24 cellular contexts compared by ENCODE assay signal in genomic region chr1:89652373-89652772, GRCh38. TPM values are rescaled to one million over a fixed set of nuclear protein-coding genes. Genes with fewer than 3 reads are reported as not detected.
DNase-seq lines count a peak whose midpoint lies in the region; ATAC-seq and TF ChIP-seq lines count a peak whose summit lies in the region.
"Had no signal": no experiment of that assay in that cellular context is flagged by ENCODE, and none has a peak within 500 bp of the region (broad histone marks: within the 10 kb centered on the region; RNA-seq: fewer than 3 reads in every experiment).

No MANE protein-coding gene starts in this region.

- peaks cover 42% of the 10 kb centered on the region for H3K36me3 Mint-ChIP-seq in activated naive CD4-positive, alpha-beta T cell treated with anti-CD3 and anti-CD28 coated beads, Interleukin-2, amount 50 U/mL, for 24 hours
- peaks cover 30% of the 10 kb centered on the region for H3K36me3 Mint-ChIP-seq in activated CD4-positive, alpha-beta memory T cell treated with anti-CD3 and anti-CD28 coated beads for 36 hours
- H3K36me3 Mint-ChIP-seq in dendritic cell treated with granulocyte-macrophage colony-stimulating factor and Interleukin-4, amounts not matched to agents 40 ng/mL and 50 ng/mL, for 4 days (ENCODE audit: low read depth), result peaks cover 29% of the 10 kb centered on the region

- peak; percentile 68 for ATAC-seq in stimulated activated naive CD8-positive, alpha-beta T cell treated with anti-CD3 and anti-CD28 coated beads, Interleukin-15, Interleukin-2, amounts not matched to agents 100 U/mL and 50 U/mL, for 24 hours
- no peak for ATAC-seq in HG02759 (IDR thresholded peaks at IDR 0.05; ENCODE audit: unreplicated experiment)
- ATAC-seq: gastroesophageal sphincter, lower lobe of right lung, psoas muscle had no signal

- H3K27ac Mint-ChIP-seq in activated naive CD4-positive, alpha-beta T cell treated with anti-CD3 and anti-CD28 coated beads, Interleukin-2, amount 50 U/mL, for 24 hours, result peak overlapping the region; percentile 90
- H3K27ac Mint-ChIP-seq in activated CD4-positive, alpha-beta memory T cell treated with anti-CD3 and anti-CD28 coated beads for 36 hours, result peak overlapping the region; percentile 77
- H3K27ac Mint-ChIP-seq in dendritic cell treated with granulocyte-macrophage colony-stimulating factor and Interleukin-4, amounts not matched to agents 40 ng/mL and 50 ng/mL, for 4 days, result peak overlapping the region; percentile 30
- H3K27ac Mint-ChIP-seq: endodermal cell had no signal

- intact Hi-C loops in activated CD4-positive, alpha-beta memory T cell treated with anti-CD3 and anti-CD28 coated beads for 36 hours (cut with micrococcal nuclease), result loop anchor here (5.0 kb wide), 1 partner anchor 35 kb away; no protein-coding TSS in a partner anchor
- intact Hi-C loops in dendritic cell treated with granulocyte-macrophage colony-stimulating factor and Interleukin-4, amounts not matched to agents 40 ng/mL and 50 ng/mL, for 4 days (cut with micrococcal nuclease), result no loop called here
- intact Hi-C loops in spleen (cut with DNase I; ENCODE audit: low total_unique reads), result no loop called here

- POLR2A ChIA-PET in activated CD4-positive, alpha-beta memory T cell treated with anti-CD3 and anti-CD28 coated beads for 36 hours (lab: Charles Lee), result interaction anchor here (0.7 to 1.4 kb wide), 3 partner anchors 9 to 25 kb away, joined by 3 read pairs; no protein-coding TSS in a partner anchor

- no peaks in the 10 kb centered on the region for H3K27me3 ChIP-seq in spleen (replicated peaks in 1 of 7)
- H3K27me3 ChIP-seq: gastroesophageal sphincter, MG63, transverse colon had no signal

- H3K9me3 Mint-ChIP-seq in activated naive CD4-positive, alpha-beta T cell treated with anti-CD3 and anti-CD28 coated beads, Interleukin-2, amount 50 U/mL, for 24 hours, result peaks cover 7% of the 10 kb centered on the region
- no peaks in the 10 kb centered on the region for H3K9me3 Mint-ChIP-seq in activated CD4-positive, alpha-beta memory T cell treated with anti-CD3 and anti-CD28 coated beads for 36 hours
- H3K9me3 Mint-ChIP-seq in dendritic cell treated with granulocyte-macrophage colony-stimulating factor and Interleukin-4, amounts not matched to agents 40 ng/mL and 50 ng/mL, for 4 days, result no peaks in the 10 kb centered on the region
- H3K9me3 Mint-ChIP-seq: endodermal cell had no signal

- no peak for DNase-seq in activated naive CD4-positive, alpha-beta T cell treated with anti-CD3 and anti-CD28 coated beads, Interleukin-2, amount 50 U/mL, for 16 hours
- no peak for DNase-seq in activated CD4-positive, alpha-beta memory T cell treated with anti-CD3 and anti-CD28 coated beads for 36 hours
- no peak for DNase-seq in stimulated activated naive CD8-positive, alpha-beta T cell treated with anti-CD3 and anti-CD28 coated beads, Interleukin-15, Interleukin-2, amounts not matched to agents 100 U/mL and 50 U/mL, for 24 hours
- DNase-seq in inferior parietal cortex (ENCODE audit: extremely low spot score) (no peak), spleen (no peak)
- DNase-seq: activated CD4-positive, CD25-positive, alpha-beta regulatory T cell; activated CD8-positive, alpha-beta memory T cell treated with anti-CD3 and anti-CD28 coated beads, Interleukin-2, amount 50 U/mL, for 4 hours; DMS79 treated with DMSO at 0.1 percent for 48 hours; endodermal cell; lower lobe of right lung; MG63; NCI-H1417 treated with DMSO at 0.1 percent for 48 hours; NCI-H524; psoas muscle; stimulated activated CD4-positive, alpha-beta T cell treated with anti-CD3 and anti-CD28 coated beads, Interleukin-2, amount 100 ng/mL, for 48 hours; transverse colon had no signal

- no peak overlapping the region for H3K4me3 ChIP-seq in spleen
- H3K4me3 ChIP-seq: gastroesophageal sphincter, GM12878, HAP-1, lower lobe of right lung, MG63, psoas muscle, SK-N-MC, skin epidermis, transverse colon had no signal

- TF ChIP-seq CTCF in spleen (IDR thresholded peaks at IDR 0.05 in 8 of 11, conservative IDR thresholded peaks at IDR 0.05 in 3 of 11), result no peak

- H3K36me3 ChIP-seq in spleen, result no peaks in the 10 kb centered on the region
- H3K36me3 ChIP-seq: gastroesophageal sphincter, HAP-1, lower lobe of right lung, MG63, transverse colon had no signal

- H3K4me3 Mint-ChIP-seq in activated naive CD4-positive, alpha-beta T cell treated with anti-CD3 and anti-CD28 coated beads, Interleukin-2, amount 50 U/mL, for 24 hours, result peak overlapping the region; percentile 40
- H3K4me3 Mint-ChIP-seq in activated CD4-positive, alpha-beta memory T cell treated with anti-CD3 and anti-CD28 coated beads for 36 hours, result no peak overlapping the region
- H3K4me3 Mint-ChIP-seq in dendritic cell treated with granulocyte-macrophage colony-stimulating factor and Interleukin-4, amounts not matched to agents 40 ng/mL and 50 ng/mL, for 4 days, result no peak overlapping the region
- H3K4me3 Mint-ChIP-seq: endodermal cell had no signal

- H3K9me3 ChIP-seq in spleen, result no peaks in the 10 kb centered on the region
- H3K9me3 ChIP-seq: gastroesophageal sphincter, HAP-1, lower lobe of right lung, MG63, psoas muscle, transverse colon had no signal

- peaks cover 89% of the 10 kb centered on the region for H3K4me1 Mint-ChIP-seq in activated naive CD4-positive, alpha-beta T cell treated with anti-CD3 and anti-CD28 coated beads, Interleukin-2, amount 50 U/mL, for 24 hours
- peaks cover 91% of the 10 kb centered on the region for H3K4me1 Mint-ChIP-seq in activated CD4-positive, alpha-beta memory T cell treated with anti-CD3 and anti-CD28 coated beads for 36 hours (ENCODE audit: low read depth)
- H3K4me1 Mint-ChIP-seq in dendritic cell treated with granulocyte-macrophage colony-stimulating factor and Interleukin-4, amounts not matched to agents 40 ng/mL and 50 ng/mL, for 4 days (ENCODE audit: low read depth), result peaks cover 65% of the 10 kb centered on the region

- CTCF ChIA-PET in activated CD4-positive, alpha-beta memory T cell treated with anti-CD3 and anti-CD28 coated beads for 36 hours (lab: Charles Lee), result interaction anchor here (0.9 to 1.5 kb wide), 2 partner anchors 18 to 110 kb away, joined by 5 to 7 read pairs; no protein-coding TSS in a partner anchor

- H3K27ac ChIP-seq in spleen, result peak overlapping the region in 3 of 8 donors; percentile 10 to 33 (median 22)
- H3K27ac ChIP-seq: gastroesophageal sphincter, lower lobe of right lung, psoas muscle, SK-N-MC, transverse colon had no signal

- H3K4me1 ChIP-seq in spleen, result peaks cover 21 to 84% (median 38%) of the 10 kb centered on the region in 6 donors
- H3K4me1 ChIP-seq: gastroesophageal sphincter, HAP-1, psoas muscle, transverse colon had no signal

- WGBS in spleen, 5 donors, result 59 to 74% (median 65%) methylated on average over 2 of the region's 2 CpGs

- TF ChIP-seq POLR2A in spleen (IDR thresholded peaks at IDR 0.05), result no peak

- H3K27me3 Mint-ChIP-seq in activated naive CD4-positive, alpha-beta T cell treated with anti-CD3 and anti-CD28 coated beads, Interleukin-2, amount 50 U/mL, for 24 hours, result no peaks in the 10 kb centered on the region
- H3K27me3 Mint-ChIP-seq in activated CD4-positive, alpha-beta memory T cell treated with anti-CD3 and anti-CD28 coated beads for 36 hours, result no peaks in the 10 kb centered on the region
- no peaks in the 10 kb centered on the region for H3K27me3 Mint-ChIP-seq in dendritic cell treated with granulocyte-macrophage colony-stimulating factor and Interleukin-4, amounts not matched to agents 40 ng/mL and 50 ng/mL, for 4 days

RNA-seq across cellular contexts. Expression of gene LRRC8C, which starts 19.5 kb away (rescaled TPM):
- 10 to 100 TPM; 36.4 to 40.4 TPM for total RNA-seq in activated CD4-positive, alpha-beta memory T cell treated with anti-CD3 and anti-CD28 coated beads for 36 hours
- total RNA-seq in spleen, result 10 to 100 TPM; 16.0 to 33.0 (median 27.8) TPM
- 1 to 10 TPM; 3.7 to 3.9 (median 3.7) TPM for polyA plus RNA-seq in spleen

Comparison
In these comparisons a context has a peak if more than half of its experiments do, and no peak if none do; other contexts are left out.
1. H3K27ac Mint-ChIP-seq: peak in every context shown above with its lines; median percentile 90 in activated naive CD4-positive, alpha-beta T cell treated with anti-CD3 and anti-CD28 coated beads, Interleukin-2, amount 50 U/mL, for 24 hours; 77 in activated CD4-positive, alpha-beta memory T cell treated with anti-CD3 and anti-CD28 coated beads for 36 hours; 30 in dendritic cell treated with granulocyte-macrophage colony-stimulating factor and Interleukin-4, amounts not matched to agents 40 ng/mL and 50 ng/mL, for 4 days.